8 cellular contexts compared by ENCODE assay signal in the genomic region with DNA sequence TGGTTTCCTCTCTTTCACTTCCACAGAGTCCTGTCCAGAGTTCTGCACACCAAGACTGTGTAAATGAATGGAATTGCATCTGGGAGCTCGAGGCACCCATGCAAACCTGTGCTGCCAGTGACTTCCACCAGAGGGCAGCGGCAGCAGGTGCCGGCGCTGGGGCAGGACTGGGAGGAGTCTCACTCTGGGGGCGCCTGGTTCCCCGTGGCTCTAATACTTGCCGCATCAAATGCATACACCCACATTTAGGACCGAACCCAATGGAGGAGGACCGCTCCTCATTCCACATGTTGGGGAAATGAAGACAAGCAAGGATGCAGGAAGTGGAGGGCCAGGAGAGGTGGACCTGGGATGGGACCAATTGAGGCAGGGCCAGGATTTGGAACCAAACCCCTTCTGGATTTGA. TPM values are rescaled to one million over a fixed set of nuclear protein-coding genes. Genes with fewer than 3 reads are reported as not detected.
DNase-seq lines count a peak whose midpoint lies in the region; TF ChIP-seq lines count a peak whose summit lies in the region.

No MANE protein-coding gene starts in this region.

- H3K18ac ChIP-seq in mesendoderm (ENCODE audit: low read length): no peak overlapping the region

- no peaks in the 10 kb centered on the region for H3K9me3 ChIP-seq in MM.1S (replicated peaks; ENCODE audit: insufficient read depth, low read length)

- no peaks in the 10 kb centered on the region for H4K20me1 ChIP-seq in MM.1S (ENCODE audit: insufficient read depth, low read length)

- no peak overlapping the region for H3K27ac Mint-ChIP-seq in chondrocyte (ENCODE audit: unreplicated experiment)

- WGBS in mesendoderm (ENCODE audit: extremely low coverage, insufficient coverage, low lambda C conversion rate): no CpG with 5 or more reads among the region's 9 CpGs

- no peak overlapping the region for H2AK5ac ChIP-seq in mesendoderm (ENCODE audit: low read length)

- H2BK5ac ChIP-seq in mesendoderm (ENCODE audit: low read length): no peak overlapping the region

- no peaks in the 10 kb centered on the region for H3F3A ChIP-seq in MM.1S (ENCODE audit: insufficient read depth, low read length)

- H3K9ac ChIP-seq in MM.1S (ENCODE audit: low read length) (no peak overlapping the region), mesendoderm (ENCODE audit: low read length) (no peak overlapping the region)

- H3K4me1 ChIP-seq in MM.1S (ENCODE audit: low read length): no peaks in the 10 kb centered on the region
- no peaks in the 10 kb centered on the region for H3K4me1 ChIP-seq in mesendoderm (ENCODE audit: control insufficient read depth, low read depth, low read length)

- H3K4me3 ChIP-seq in MM.1S (ENCODE audit: low read length) (no peak overlapping the region), mesendoderm (ENCODE audit: low read length) (no peak overlapping the region)

- peaks cover 3% of the 10 kb centered on the region for H3K36me3 Mint-ChIP-seq in chondrocyte (ENCODE audit: low read depth)

- TF ChIP-seq CTCF in MM.1S (IDR thresholded peaks at IDR 0.05; ENCODE audit: low read length) (peak; percentile 98), chondrocyte (IDR thresholded peaks at IDR 0.05) (peak; percentile 82)

- no peaks in the 10 kb centered on the region for H3K79me1 ChIP-seq in mesendoderm (ENCODE audit: low read length)

- no peaks in the 10 kb centered on the region for H3K79me2 ChIP-seq in MM.1S (ENCODE audit: low read length)
- no peaks in the 10 kb centered on the region for H3K79me2 ChIP-seq in mesendoderm (ENCODE audit: control insufficient read depth, insufficient read depth, low read length)

- H2AFZ ChIP-seq in MM.1S (ENCODE audit: low read length): 0 out of 2 replicates have a peak overlapping the region, but pooled peaks have one; percentile 3

- H3K4me1 Mint-ChIP-seq in chondrocyte (ENCODE audit: low read depth): no peaks in the 10 kb centered on the region

- H3K27ac ChIP-seq in MM.1S (ENCODE audit: low read length) (no peak overlapping the region), mesendoderm (ENCODE audit: low read depth, low read length) (no peak overlapping the region)

- no peak overlapping the region for H3K4me3 Mint-ChIP-seq in chondrocyte (ENCODE audit: unreplicated experiment)

- no peak overlapping the region for H3K56ac ChIP-seq in mesendoderm (ENCODE audit: low read length)

- peak; percentile 20 for DNase-seq in NCI-H1436 (lab: John Stamatoyannopoulos, UW)
- no peak for DNase-seq in NCI-H1436 treated with DMSO at 0.1 percent for 48 hours (lab: John Stamatoyannopoulos, UW)
- peak; percentile 67 for DNase-seq in MM.1S
- peak; percentile 78 to 81 for DNase-seq in activated CD4-positive, alpha-beta T cell treated with anti-CD3 and anti-CD28 coated beads for 24 hours (ENCODE audit: low read depth in 2 of 2)
- DNase-seq in chondrocyte (ENCODE audit: low spot score): no peak
- DNase-seq in mesendoderm: peak; percentile 42
- peak; percentile 67 to 69 for DNase-seq in stimulated activated CD8-positive, alpha-beta memory T cell treated with anti-CD3 and anti-CD28 coated beads, Interleukin-7, amount 100 ng/mL, for 4 hours (ENCODE audit: low read depth in 2 of 2)
- no peak for DNase-seq in globus pallidus (ENCODE audit: low spot score)

- no peak overlapping the region for H3K4ac ChIP-seq in mesendoderm (ENCODE audit: low read depth, low read length)

- no peak overlapping the region for H4K5ac ChIP-seq in mesendoderm (ENCODE audit: low read length)

- peak overlapping the region; percentile 81 for H3K23ac ChIP-seq in mesendoderm (ENCODE audit: low read length)

- peaks cover 6% of the 10 kb centered on the region for H3K9me3 Mint-ChIP-seq in chondrocyte (ENCODE audit: low read depth)

- H2BK120ac ChIP-seq in mesendoderm (ENCODE audit: low read depth, low read length): no peak overlapping the region

- H3K9me2 ChIP-seq in MM.1S (replicated peaks; ENCODE audit: insufficient read depth, low read length): no peaks in the 10 kb centered on the region

- H2BK15ac ChIP-seq in mesendoderm (replicated peaks; ENCODE audit: low read depth): no peak overlapping the region

- H3K27me3 Mint-ChIP-seq in chondrocyte (ENCODE audit: low read depth): peaks cover 11% of the 10 kb centered on the region

- H4K8ac ChIP-seq in mesendoderm (ENCODE audit: low read depth, low read length): no peak overlapping the region

- H3K36me3 ChIP-seq in MM.1S (replicated peaks; ENCODE audit: insufficient read depth, low read length): no peaks in the 10 kb centered on the region
- no peaks in the 10 kb centered on the region for H3K36me3 ChIP-seq in mesendoderm (ENCODE audit: control insufficient read depth, insufficient read depth, low read length)

- no peaks in the 10 kb centered on the region for H3K27me3 ChIP-seq in MM.1S (replicated peaks; ENCODE audit: insufficient read depth, low read length)
- no peaks in the 10 kb centered on the region for H3K27me3 ChIP-seq in mesendoderm (ENCODE audit: insufficient read depth, low read length, poor library complexity)

- H3K4me2 ChIP-seq in MM.1S (ENCODE audit: low read depth, low read length): peak overlapping the region; percentile 3; the same call in 1 of the 2 replicates
- no peak overlapping the region for H3K4me2 ChIP-seq in mesendoderm (ENCODE audit: low read length)

RNA-seq across cellular contexts. Expression of gene CD6, which starts 1.1 kb away (rescaled TPM):
- total RNA-seq in chondrocyte: 0.33 TPM in 1 of 3 replicates, not detected in the others
- polyA plus RNA-seq in mesendoderm (2013, experiment 1 of 2): 0.07 TPM
- polyA plus RNA-seq in mesendoderm (2013, experiment 2 of 2): 0.03 TPM

RNA-seq across cellular contexts. Expression of gene SLC15A3, which starts 18.4 kb away (rescaled TPM):
- total RNA-seq in chondrocyte: 0.54 to 1.6 TPM (median 0.62 TPM) in 3 replicates
- 14.1 TPM for polyA plus RNA-seq in mesendoderm (2013, experiment 1 of 2)
- polyA plus RNA-seq in mesendoderm (2013, experiment 2 of 2): 12.4 TPM

RNA-seq across cellular contexts. Expression of gene TMEM132A, which starts 46.1 kb away (rescaled TPM):
- total RNA-seq in chondrocyte: 41.3 to 72.0 TPM (median 69.8 TPM) in 3 replicates
- polyA plus RNA-seq in mesendoderm (2013, experiment 1 of 2): 34.2 TPM
- 32.7 TPM for polyA plus RNA-seq in mesendoderm (2013, experiment 2 of 2)

RNA-seq across cellular contexts. Expression of gene TMEM109, which starts 56.4 kb away (rescaled TPM):
- 97.0 to 124 TPM (median 104 TPM) in 3 replicates for total RNA-seq in chondrocyte
- 47.0 TPM for polyA plus RNA-seq in mesendoderm (2013, experiment 1 of 2)
- 48.0 TPM for polyA plus RNA-seq in mesendoderm (2013, experiment 2 of 2)

Comparison
In these comparisons a context has a peak if more than half of its experiments do, and no peak if none do; other contexts are left out.
1. DNase-seq: peak in NCI-H1436 (single experiment), MM.1S (single experiment), activated CD4-positive, alpha-beta T cell treated with anti-CD3 and anti-CD28 coated beads for 24 hours (2 of 2), mesendoderm (single experiment) and stimulated activated CD8-positive, alpha-beta memory T cell treated with anti-CD3 and anti-CD28 coated beads, Interleukin-7, amount 100 ng/mL, for 4 hours (2 of 2); none in NCI-H1436 treated with DMSO at 0.1 percent for 48 hours (single experiment), chondrocyte (single experiment) and globus pallidus (single experiment).